In the genomic region with DNA sequence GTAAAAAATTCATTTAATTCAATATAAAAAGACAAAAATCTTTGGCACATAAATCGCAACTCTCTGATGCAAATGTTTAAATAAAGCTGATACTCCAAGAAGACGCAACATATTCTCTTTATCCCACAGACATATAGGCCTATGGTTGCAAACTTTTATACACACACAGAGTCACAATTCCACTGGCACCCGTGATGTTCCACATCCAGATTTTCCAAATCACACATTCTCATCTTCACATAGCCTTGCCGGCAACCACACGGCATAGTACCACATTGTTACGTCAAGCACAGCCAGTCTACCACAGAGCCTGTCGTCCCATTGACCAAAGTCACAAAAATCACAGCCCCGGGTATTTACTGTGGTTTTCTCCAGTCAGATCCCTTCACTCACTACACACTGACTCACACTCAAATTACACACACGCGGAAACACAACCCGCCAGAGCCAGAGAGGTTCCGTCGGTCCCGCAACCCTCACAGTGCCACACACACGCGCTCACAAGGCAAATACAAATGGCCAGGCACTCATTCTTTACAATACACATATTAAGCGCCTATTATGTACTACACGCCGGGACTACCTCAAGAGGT, we compare ENCODE assay signal across 8 cellular contexts. TPM values are rescaled to one million over a fixed set of nuclear protein-coding genes. Genes with fewer than 3 reads are reported as not detected.
DNase-seq lines count a peak whose midpoint lies in the region; ATAC-seq and TF ChIP-seq lines count a peak whose summit lies in the region.

No MANE protein-coding gene starts in this region.

- peak overlapping the region; percentile 79 for H3K9ac ChIP-seq in SU-DHL-6 (ENCODE audit: low read length)
- peak overlapping the region; percentile 65 to 87 for H3K9ac ChIP-seq in duodenal mucosa (ENCODE audit: low read depth in 1 of 2, low read length in 2 of 2)
- peak overlapping the region; percentile 96 to 97 for H3K9ac ChIP-seq in stomach smooth muscle (ENCODE audit: low read length in 2 of 2)

- H3K79me2 ChIP-seq in SU-DHL-6 (ENCODE audit: insufficient read depth, low read length) = peaks cover 52% of the 10 kb centered on the region

- TF ChIP-seq CTCF in SU-DHL-6 (IDR thresholded peaks at IDR 0.05; ENCODE audit: insufficient read depth, low read length, poor library complexity, severe bottlenecking) = no peak
- TF ChIP-seq CTCF in lung (IDR thresholded peaks at IDR 0.05; ENCODE audit: control extremely low read depth, extremely low read depth) = no peak

- peak overlapping the region; percentile 95 for H3K4me2 ChIP-seq in SU-DHL-6 (ENCODE audit: low read depth, low read length, poor library complexity, severe bottlenecking)

- H3K27ac ChIP-seq in SU-DHL-6 (ENCODE audit: low read depth, low read length) = peak overlapping the region; percentile 54
- H3K27ac ChIP-seq in duodenal mucosa (ENCODE audit: low read depth, low read length) = peak overlapping the region; percentile 59
- peak overlapping the region; percentile 74 to 91 for H3K27ac ChIP-seq in lung (ENCODE audit: low read depth in 1 of 2, low read length in 1 of 2)
- H3K27ac ChIP-seq in stomach smooth muscle (ENCODE audit: low read length) = peak overlapping the region; percentile 76

- H3K36me3 ChIP-seq in SU-DHL-6 (ENCODE audit: low read length) = peaks cover 16% of the 10 kb centered on the region
- no peaks in the 10 kb centered on the region for H3K36me3 ChIP-seq in duodenal mucosa (ENCODE audit: control insufficient read depth in 1 of 2, insufficient read depth in 2 of 2, low read length in 2 of 2)
- no peaks in the 10 kb centered on the region for H3K36me3 ChIP-seq in lung (ENCODE audit: control insufficient read depth in 2 of 2, insufficient read depth in 2 of 2, low read length in 2 of 2)
- peaks cover 3 to 5% of the 10 kb centered on the region in 2 donors for H3K36me3 ChIP-seq in stomach smooth muscle (ENCODE audit: control insufficient read depth in 2 of 2, insufficient read depth in 2 of 2, low read length in 2 of 2)

- no peaks in the 10 kb centered on the region for H3K27me3 ChIP-seq in SU-DHL-6 (ENCODE audit: low read length)
- no peaks in the 10 kb centered on the region for H3K27me3 ChIP-seq in duodenal mucosa (ENCODE audit: control insufficient read depth in 1 of 2, insufficient read depth in 2 of 2, low read length in 2 of 2)
- H3K27me3 ChIP-seq in lung (ENCODE audit: control insufficient read depth, insufficient read depth) = no peaks in the 10 kb centered on the region
- no peaks in the 10 kb centered on the region for H3K27me3 ChIP-seq in stomach smooth muscle (ENCODE audit: control insufficient read depth in 1 of 2, insufficient read depth in 2 of 2, low read length in 2 of 2)

- H3K9me2 ChIP-seq in SU-DHL-6 (replicated peaks; ENCODE audit: insufficient read depth, low read length) = no peaks in the 10 kb centered on the region

- H3K4me1 ChIP-seq in duodenal mucosa (ENCODE audit: control insufficient read depth in 1 of 2, insufficient read depth in 2 of 2, low read length in 2 of 2) = peaks cover 10 to 22% of the 10 kb centered on the region in 2 donors
- peaks cover 4 to 5% of the 10 kb centered on the region in 2 donors for H3K4me1 ChIP-seq in lung (ENCODE audit: control insufficient read depth in 2 of 2, insufficient read depth in 2 of 2, low read length in 2 of 2)
- peaks cover 15% of the 10 kb centered on the region for H3K4me1 ChIP-seq in stomach smooth muscle (ENCODE audit: control insufficient read depth, insufficient read depth, low read length)

- peak overlapping the region; percentile 84 for H3K4me3 ChIP-seq in SU-DHL-6 (ENCODE audit: insufficient read depth, low read length, poor library complexity, severe bottlenecking)
- peak overlapping the region; percentile 93 to 94 for H3K4me3 ChIP-seq in duodenal mucosa (ENCODE audit: low read depth in 1 of 2, low read length in 2 of 2)
- H3K4me3 ChIP-seq in lung = peak overlapping the region; percentile 84
- H3K4me3 ChIP-seq in stomach smooth muscle (ENCODE audit: low read length in 2 of 2) = peak overlapping the region; percentile 97

- ATAC-seq in GM19324 (IDR thresholded peaks at IDR 0.05; ENCODE audit: low FRiP score, unreplicated experiment) (peak; percentile 8), HG03571 (IDR thresholded peaks at IDR 0.05; ENCODE audit: unreplicated experiment) (peak; percentile 26), lung (ENCODE audit: insufficient read depth, low FRiP score) (peak; percentile 20), HG02973 (IDR thresholded peaks at IDR 0.05; ENCODE audit: unreplicated experiment) (no peak)

- H2AFZ ChIP-seq in SU-DHL-6 (ENCODE audit: low read depth, low read length, severe bottlenecking) = peak overlapping the region; percentile 87

- WGBS in lung, 2 donors = 10% methylated on average over 19 of the region's 19 CpGs

- no peaks in the 10 kb centered on the region for H3F3A ChIP-seq in SU-DHL-6 (ENCODE audit: insufficient read depth)

- H3K9me3 ChIP-seq in SU-DHL-6 (ENCODE audit: insufficient read depth, low read length) (peaks cover 21% of the 10 kb centered on the region), duodenal mucosa (ENCODE audit: control insufficient read depth in 1 of 2, low read length in 2 of 2) (peaks cover 0 to 5% of the 10 kb centered on the region in 2 donors), lung (ENCODE audit: control insufficient read depth in 2 of 2, insufficient read depth in 1 of 2, low read length in 1 of 2) (peaks cover 0 to 3% of the 10 kb centered on the region in 2 donors), stomach smooth muscle (ENCODE audit: control insufficient read depth in 2 of 2, low read length in 2 of 2) (peaks cover 0 to 2% of the 10 kb centered on the region in 2 donors)

- no peaks in the 10 kb centered on the region for H4K20me1 ChIP-seq in SU-DHL-6 (ENCODE audit: low read depth, low read length)

- DNase-seq in COLO668 (lab: John Stamatoyannopoulos, UW; ENCODE audit: unreplicated experiment) (peak; percentile 59), lung (ENCODE audit: low spot score) (no peak)

RNA-seq across cellular contexts. Expression of gene ZNF546, which starts 0.5 kb away (rescaled TPM):
- total RNA-seq in lung = 1 to 10 TPM; 4.2 to 9.2 TPM
- 1 to 10 TPM; 1.0 to 1.1 TPM for polyA plus RNA-seq in lung

RNA-seq across cellular contexts. Expression of gene PSMC4, which starts 25.3 kb away (rescaled TPM):
- total RNA-seq in lung = 10 to 100 TPM; 45.2 to 90.5 TPM
- 10 to 100 TPM; 83.9 to 95.4 TPM for polyA plus RNA-seq in lung

RNA-seq across cellular contexts. Expression of gene ZNF780B, which starts 59.7 kb away (rescaled TPM):
- 10 to 100 TPM; 17.9 to 39.8 TPM for total RNA-seq in lung
- polyA plus RNA-seq in lung = 10 to 100 TPM in 1 of 2 donors, 1 to 10 TPM in 1; 4.7 to 14.7 TPM
